Comparison of ENCODE assay signal across 17 cellular contexts in the genomic region with DNA sequence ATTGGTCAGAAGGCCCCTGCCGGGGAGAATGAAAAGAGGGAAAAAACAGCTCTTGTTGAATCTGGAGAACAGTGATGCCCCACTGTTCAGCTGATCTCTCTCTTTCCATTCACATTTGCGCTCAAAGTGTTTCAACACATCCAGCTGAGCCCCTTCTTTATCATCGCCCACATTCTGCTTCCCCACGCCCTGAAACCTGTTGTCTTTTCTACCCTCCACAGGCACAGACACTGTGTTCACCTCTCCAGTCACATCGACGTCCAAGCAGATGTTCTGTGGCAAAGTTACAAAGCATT.
DNase-seq lines count a peak whose midpoint lies in the region; ATAC-seq, FAIRE-seq and TF ChIP-seq lines count a peak whose summit lies in the region.
"Had no signal": no experiment of that assay in that cellular context is flagged by ENCODE, and none has a peak within 500 bp of the region (broad histone marks: within the 10 kb centered on the region; RNA-seq: fewer than 3 reads in every experiment).

No MANE protein-coding gene starts in this region.

- H3K27me3 ChIP-seq in IMR-90 (ENCODE audit: control insufficient read depth, insufficient read depth, low read length) (no peaks in the 10 kb centered on the region), K562 (ENCODE audit: control insufficient read depth in 2 of 2, insufficient read depth in 2 of 2, low read length in 2 of 2) (no peaks in the 10 kb centered on the region; a peak in 1 of 5 replicates), neuronal stem cell (ENCODE audit: control insufficient read depth in 3 of 3, insufficient read depth in 3 of 3, low read depth in 1 of 3, low read length in 3 of 3) (no peaks in the 10 kb centered on the region), ascending aorta (no peaks in the 10 kb centered on the region)

- H3K4me3 ChIP-seq in IMR-90 (ENCODE audit: insufficient read depth, low read depth, low read length): no peak overlapping the region
- no peak overlapping the region for H3K4me3 ChIP-seq in K562
- H3K4me3 ChIP-seq in neuronal stem cell (ENCODE audit: low read length in 2 of 2): no peak overlapping the region
- H3K4me3 ChIP-seq in ascending aorta: no peak overlapping the region
- H3K4me3 ChIP-seq: GM23248, HAP-1 had no signal

- H3K18ac ChIP-seq in IMR-90 (ENCODE audit: low read depth, low read length) (no peak overlapping the region), neuronal stem cell (ENCODE audit: low read length) (no peak overlapping the region)

- dilution Hi-C loops in IMR-90 (cut with HindIII; ENCODE audit: low sequenced_read_pairs, unreplicated experiment): no loop called here

- no peak overlapping the region for H2BK20ac ChIP-seq in IMR-90 (ENCODE audit: low read depth, low read length)

- no peak for TF ChIP-seq EP300 in K562 (IDR thresholded peaks at IDR 0.05; ENCODE audit: low read length)

- H3K9ac ChIP-seq in IMR-90 (ENCODE audit: low read depth, low read length) (no peak overlapping the region), K562 (ENCODE audit: insufficient read depth in 1 of 2, low read depth in 2 of 2, low read length in 2 of 2) (no peak overlapping the region), neuronal stem cell (ENCODE audit: low read depth, low read length, poor library complexity) (no peak overlapping the region)
- H3K9ac ChIP-seq: GM23248 had no signal

- H3K56ac ChIP-seq in IMR-90 (ENCODE audit: extremely low read depth, insufficient read depth, low read length): no peak overlapping the region

- H3K14ac ChIP-seq in IMR-90 (replicated peaks; ENCODE audit: low read depth, low read length) (no peak overlapping the region), neuronal stem cell (ENCODE audit: low read length) (no peak overlapping the region)

- H4K91ac ChIP-seq in IMR-90 (ENCODE audit: insufficient read depth, low read depth, low read length) (no peak overlapping the region), neuronal stem cell (ENCODE audit: low read depth, low read length, poor library complexity) (no peak overlapping the region)

- H3K9me1 ChIP-seq in IMR-90 (ENCODE audit: insufficient read depth, low read length): no peaks in the 10 kb centered on the region
- H3K9me1 ChIP-seq in K562 (ENCODE audit: control insufficient read depth, insufficient read depth, low read length): no peaks in the 10 kb centered on the region

- H2AFZ ChIP-seq in IMR-90 (replicated peaks; ENCODE audit: low read length, poor library complexity): peak overlapping the region; percentile 27
- H2AFZ ChIP-seq in K562 (ENCODE audit: low read depth, low read length): no peak overlapping the region
- H2AFZ ChIP-seq in neuronal stem cell (ENCODE audit: low read length): no peak overlapping the region
- H2AFZ ChIP-seq: GM23248 had no signal

- H2BK12ac ChIP-seq in neuronal stem cell (ENCODE audit: low read length): no peak overlapping the region

- H3K23ac ChIP-seq in IMR-90 (ENCODE audit: low read depth, low read length): no peak overlapping the region
- no peak overlapping the region for H3K23ac ChIP-seq in neuronal stem cell (ENCODE audit: low read depth, low read length, poor library complexity)

- no peak overlapping the region for H2BK120ac ChIP-seq in IMR-90 (ENCODE audit: low read depth, low read length)
- no peak overlapping the region for H2BK120ac ChIP-seq in neuronal stem cell (ENCODE audit: low read depth, low read length)

- no peaks in the 10 kb centered on the region for H3K79me2 ChIP-seq in K562 (ENCODE audit: control insufficient read depth, insufficient read depth, low read length)

- H3K36me3 Mint-ChIP-seq in activated naive CD4-positive, alpha-beta T cell treated with anti-CD3 and anti-CD28 coated beads, Interleukin-2, amount 50 U/mL, for 72 hours: no peaks in the 10 kb centered on the region

- intact Hi-C loops in IMR-90 (cut with micrococcal nuclease): no loop called here
- intact Hi-C loops in K562 (cut with micrococcal nuclease): no loop called here
- intact Hi-C loops in ascending aorta (cut with DNase I): no loop called here
- intact Hi-C loops in left ventricle myocardium superior (cut with micrococcal nuclease): no loop called here

- in situ Hi-C loops in IMR-90 (cut with MboI; ENCODE audit: low sequenced_read_pairs): no loop called here
- in situ Hi-C loops in K562 (cut with MboI): no loop called here

- H2AK9ac ChIP-seq in IMR-90 (replicated peaks; ENCODE audit: low read depth, low read length, poor library complexity): no peak overlapping the region

- ATAC-seq in IMR-90 (ENCODE audit: low read depth): no peak
- no peak for ATAC-seq in K562
- no peak for ATAC-seq in left ventricle myocardium superior
- no peak for ATAC-seq in activated naive CD4-positive, alpha-beta T cell treated with anti-CD3 and anti-CD28 coated beads, Interleukin-2, amount 50 U/mL, for 72 hours

- H3K27ac ChIP-seq in IMR-90 (ENCODE audit: insufficient read depth, low read length) (no peak overlapping the region), K562 (ENCODE audit: extremely low read depth, low read depth, low read length) (no peak overlapping the region), neuronal stem cell (replicated peaks; ENCODE audit: low read length) (no peak overlapping the region), ascending aorta (no peak overlapping the region)
- H3K27ac ChIP-seq: GM23248 had no signal

- no peaks in the 10 kb centered on the region for H3K79me1 ChIP-seq in IMR-90 (ENCODE audit: low read depth in 1 of 2, low read length in 2 of 2)
- no peaks in the 10 kb centered on the region for H3K79me1 ChIP-seq in neuronal stem cell (ENCODE audit: low read depth, low read length)

- H2BK15ac ChIP-seq in IMR-90 (ENCODE audit: low read depth, low read length): no peak overlapping the region
- no peak overlapping the region for H2BK15ac ChIP-seq in neuronal stem cell (ENCODE audit: low read length)

- TF ChIP-seq POLR2A in IMR-90 (IDR thresholded peaks at IDR 0.05; ENCODE audit: low read depth, low read length) (no peak), K562 (conservative IDR thresholded peaks at IDR 0.05) (no peak)

- H3K9me3 ChIP-seq in IMR-90 (ENCODE audit: control insufficient read depth, insufficient read depth, low read length) (no peaks in the 10 kb centered on the region), K562 (replicated peaks; ENCODE audit: control insufficient read depth, insufficient read depth, low read depth, low read length) (no peaks in the 10 kb centered on the region), neuronal stem cell (replicated peaks in 1 of 2; ENCODE audit: control insufficient read depth in 2 of 2, insufficient read depth in 1 of 2, low read depth in 1 of 2, low read length in 2 of 2) (no peaks in the 10 kb centered on the region), ascending aorta (no peaks in the 10 kb centered on the region)
- H3K9me3 ChIP-seq: HAP-1 had no signal

- H4K5ac ChIP-seq in IMR-90 (ENCODE audit: low read depth, low read length): no peak overlapping the region

- POLR2A ChIA-PET in IMR-90 (lab: Charles Lee; ENCODE audit: unreplicated experiment) (no interaction called here), K562 (lab: Yijun Ruan, JAX) (interaction anchor here (1.1 kb wide), 1 partner anchor 252 kb away, joined by 5 read pairs; no protein-coding TSS in a partner anchor)

- FAIRE-seq in K562 (lab: Jason Lieb, UNC): no peak
- FAIRE-seq: A204.1, HepG2 had no signal

- no peaks in the 10 kb centered on the region for H4K20me1 ChIP-seq in IMR-90 (ENCODE audit: insufficient read depth, low read length)
- H4K20me1 ChIP-seq in K562 (replicated peaks; ENCODE audit: control insufficient read depth, insufficient read depth, low read length): no peaks in the 10 kb centered on the region

- H4K8ac ChIP-seq in IMR-90 (ENCODE audit: low read depth in 2 of 2, low read length in 2 of 2) (no peak overlapping the region), neuronal stem cell (ENCODE audit: low read depth, low read length) (no peak overlapping the region)

- TF ChIP-seq RAD21 in IMR-90 (IDR thresholded peaks at IDR 0.05; ENCODE audit: low read length) (no peak), K562 (CRISPR knock-in tag; conservative IDR thresholded peaks at IDR 0.05 in 1 of 2, IDR thresholded peaks at IDR 0.05 in 1 of 2) (no peak)

- WGBS in IMR-90 (ENCODE audit: extremely low coverage in 2 of 2, insufficient read length in 1 of 2), 2 experiments: 33% methylated on average over 1 of the region's 6 CpGs; no CpG with 5 or more reads in 1 of the 2 experiments
- WGBS in K562 (ENCODE audit: insufficient coverage, low coverage, missing lambda C conversion rate): 0% methylated on average over 5 of the region's 6 CpGs
- WGBS in neuronal stem cell (ENCODE audit: extremely low coverage in 2 of 2, insufficient read length in 2 of 2, insufficient replicate concordance in 1 of 2), 2 donors: no CpG with 5 or more reads among the region's 6 CpGs

- H3K27ac Mint-ChIP-seq in activated naive CD4-positive, alpha-beta T cell treated with anti-CD3 and anti-CD28 coated beads, Interleukin-2, amount 50 U/mL, for 72 hours: no peak overlapping the region
- H3K27ac Mint-ChIP-seq: B cell; CD4-positive, alpha-beta T cell had no signal

- CTCF ChIA-PET in IMR-90 (lab: Yijun Ruan, JAX): no interaction called here
- CTCF ChIA-PET in K562 (lab: Yijun Ruan, JAX; ENCODE audit: low intra/inter-chr PET ratio): no interaction called here

- H3K4me2 ChIP-seq in IMR-90 (ENCODE audit: low read depth, low read length): no peak overlapping the region
- no peak overlapping the region for H3K4me2 ChIP-seq in K562 (ENCODE audit: insufficient read depth, low read length)
- no peak overlapping the region for H3K4me2 ChIP-seq in neuronal stem cell (ENCODE audit: insufficient read depth, low read length, poor library complexity, severe bottlenecking)

- TF ChIP-seq CTCF in IMR-90 (conservative IDR thresholded peaks at IDR 0.05; ENCODE audit: low read depth, low read length): no peak
- TF ChIP-seq CTCF in K562 (IDR thresholded peaks at IDR 0.05 in 2 of 3, conservative IDR thresholded peaks at IDR 0.05 in 1 of 3; ENCODE audit: insufficient read depth in 2 of 3, low read depth in 1 of 3, low read length in 3 of 3): no peak
- no peak for TF ChIP-seq CTCF in ascending aorta (IDR thresholded peaks at IDR 0.05)

- no peaks in the 10 kb centered on the region for H3K4me1 ChIP-seq in IMR-90 (ENCODE audit: control insufficient read depth, insufficient read depth, low read length)
- H3K4me1 ChIP-seq in K562 (replicated peaks in 1 of 2; ENCODE audit: control insufficient read depth in 2 of 2, insufficient read depth in 2 of 2, low read length in 2 of 2): no peaks in the 10 kb centered on the region
- peaks cover 6 to 13% of the 10 kb centered on the region in 2 donors for H3K4me1 ChIP-seq in neuronal stem cell (ENCODE audit: control insufficient read depth in 2 of 2, insufficient read depth in 1 of 2, low read depth in 1 of 2, low read length in 2 of 2)
- H3K4me1 ChIP-seq in ascending aorta: no peaks in the 10 kb centered on the region
- H3K4me1 ChIP-seq: HAP-1 had no signal

- H3K4ac ChIP-seq in IMR-90 (ENCODE audit: low read depth, low read length) (no peak overlapping the region), neuronal stem cell (ENCODE audit: low read length) (no peak overlapping the region)

- H3K9me3 Mint-ChIP-seq in activated naive CD4-positive, alpha-beta T cell treated with anti-CD3 and anti-CD28 coated beads, Interleukin-2, amount 50 U/mL, for 72 hours: peaks cover 4 to 5% of the 10 kb centered on the region in 2 donors
- H3K9me3 Mint-ChIP-seq: CD4-positive, alpha-beta T cell had no signal

- H3K36me3 ChIP-seq in IMR-90 (ENCODE audit: control insufficient read depth, insufficient read depth, low read length): no peaks in the 10 kb centered on the region
- no peaks in the 10 kb centered on the region for H3K36me3 ChIP-seq in K562 (ENCODE audit: control insufficient read depth, insufficient read depth, low read length)
- peaks cover 0 to 17% of the 10 kb centered on the region in 2 donors for H3K36me3 ChIP-seq in neuronal stem cell (replicated peaks in 1 of 2; ENCODE audit: control insufficient read depth in 2 of 2, insufficient read depth in 2 of 2, low read length in 2 of 2)
- no peaks in the 10 kb centered on the region for H3K36me3 ChIP-seq in ascending aorta
- H3K36me3 ChIP-seq: HAP-1 had no signal

- H2BK5ac ChIP-seq in IMR-90 (ENCODE audit: low read depth, low read length, poor library complexity, severe bottlenecking) (no peak overlapping the region), neuronal stem cell (ENCODE audit: low read length) (no peak overlapping the region)

- BruUV-seq in IMR-90 (replicated peaks; lab: Mats Ljungman, UMichigan): no TSS peak
- BruUV-seq in K562 (replicated peaks; lab: Mats Ljungman, UMichigan): no TSS peak

- H2AK5ac ChIP-seq in IMR-90 (ENCODE audit: low read depth, low read length) (no peak overlapping the region), neuronal stem cell (ENCODE audit: low read depth, low read length) (no peak overlapping the region)

- DNase-seq in IMR-90 (no peak), K562 (ENCODE audit: extremely low read depth in 1 of 4, low spot score in 3 of 4) (peak in 1 of 4 experiments; percentile 5), iPS-NIHi11 (ENCODE audit: low spot score) (peak; percentile 29), neuronal stem cell (ENCODE audit: low spot score) (peak; percentile 12), ascending aorta (ENCODE audit: low spot score in 2 of 2) (no peak), NCI-H774 (lab: John Stamatoyannopoulos, UW) (no peak), left ventricle myocardium superior (no peak)
- DNase-seq in activated naive CD4-positive, alpha-beta T cell treated with anti-CD3 and anti-CD28 coated beads, Interleukin-2, amount 50 U/mL, for 72 hours (ENCODE audit: low spot score in 2 of 2): no peak
- DNase-seq: C1 segment of cervical spinal cord; Calu3; CD4-positive, alpha-beta T cell; DMS 273 treated with DMSO at 0.1 percent for 48 hours; GM23248 had no signal

Comparison
In these comparisons a context has a peak if more than half of its experiments do, and no peak if none do; other contexts are left out.
1. DNase-seq: peak in iPS-NIHi11 (single experiment) and neuronal stem cell (single experiment); none in IMR-90 (single experiment), ascending aorta (0 of 2), NCI-H774 (single experiment), left ventricle myocardium superior (single experiment) and activated naive CD4-positive, alpha-beta T cell treated with anti-CD3 and anti-CD28 coated beads, Interleukin-2, amount 50 U/mL, for 72 hours (0 of 2).